ENCODE assay signal across 1 cellular context in the genomic region with DNA sequence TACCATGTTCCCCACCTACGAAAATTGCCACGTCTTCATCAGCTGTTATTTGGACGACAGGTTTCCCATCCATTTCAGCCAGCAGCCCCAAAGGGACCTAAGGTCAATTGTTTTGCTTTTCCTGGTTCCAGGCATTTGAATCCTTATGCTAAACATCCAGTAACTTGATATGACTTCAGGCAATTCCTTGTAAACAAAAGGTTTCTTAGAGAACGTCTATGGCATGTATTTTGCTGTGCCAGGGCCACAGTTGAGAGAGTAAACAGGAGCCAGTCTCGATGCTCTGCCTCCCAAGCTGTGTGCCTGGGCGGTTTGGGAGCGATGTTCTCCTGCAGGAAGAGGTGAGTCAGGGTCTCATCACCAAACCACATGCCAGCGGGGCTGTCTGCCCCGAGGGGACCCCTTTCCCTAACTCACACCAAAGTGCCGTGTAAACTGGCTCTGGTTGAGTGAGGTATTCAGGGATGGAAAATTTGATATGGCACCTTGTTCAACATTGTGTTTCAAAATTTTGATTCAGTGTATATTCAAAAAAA.
TF ChIP-seq lines count a peak whose summit lies in the region.

No MANE protein-coding gene starts in this region.

TF ChIP-seq in WTC11, 78 proteins besides CTCF, POLR2A, EP300 and RAD21 (continued from another document):
- TF ChIP-seq ARID4B (CRISPR knock-in tag; IDR thresholded peaks at IDR 0.05; ENCODE audit: borderline replicate concordance) (no peak), NR3C1 (CRISPR knock-in tag; conservative IDR thresholded peaks at IDR 0.05; ENCODE audit: low read depth) (no peak), FOXP1 (CRISPR knock-in tag; IDR thresholded peaks at IDR 0.05; ENCODE audit: borderline replicate concordance) (no peak), EMX1 (CRISPR knock-in tag; IDR thresholded peaks at IDR 0.05) (no peak)
- TF ChIP-seq, protein P1, sequence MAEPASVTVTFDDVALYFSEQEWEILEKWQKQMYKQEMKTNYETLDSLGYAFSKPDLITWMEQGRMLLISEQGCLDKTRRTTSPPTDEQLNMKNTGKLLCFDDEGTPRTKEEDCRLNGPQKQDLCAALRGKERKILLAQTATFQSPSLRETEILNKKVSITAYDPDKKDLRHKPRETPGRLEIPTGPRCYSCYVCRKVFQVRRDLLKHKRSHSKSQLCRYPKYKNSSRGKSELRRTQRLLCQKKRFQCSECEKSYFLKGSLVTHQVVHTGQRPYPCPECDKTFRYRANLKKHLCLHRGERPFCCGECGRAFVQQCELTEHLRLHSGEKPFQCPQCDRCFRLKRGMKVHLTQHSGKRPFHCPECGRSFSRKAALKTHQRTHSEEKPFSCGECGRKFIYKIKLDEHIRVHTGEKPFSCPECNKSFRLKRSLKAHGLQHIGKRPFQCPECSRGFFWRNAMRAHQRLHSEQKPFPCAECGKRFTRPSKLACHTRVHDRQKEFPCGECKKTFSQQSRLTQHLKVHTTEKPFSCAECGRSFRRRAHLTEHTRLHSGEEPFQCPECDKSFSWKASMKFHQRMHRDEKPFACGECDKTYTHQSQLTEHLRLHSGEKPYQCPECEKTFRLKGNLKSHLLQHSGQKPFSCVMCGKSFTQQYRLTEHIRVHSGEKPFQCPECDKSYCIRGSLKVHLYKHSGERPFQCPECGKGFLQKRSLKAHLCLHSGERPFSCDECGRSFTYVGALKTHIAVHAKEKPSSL (CRISPR knock-in tag; conservative IDR thresholded peaks at IDR 0.05), result no peak
